ENCODE assay signal across 8 cellular contexts in the genomic region with DNA sequence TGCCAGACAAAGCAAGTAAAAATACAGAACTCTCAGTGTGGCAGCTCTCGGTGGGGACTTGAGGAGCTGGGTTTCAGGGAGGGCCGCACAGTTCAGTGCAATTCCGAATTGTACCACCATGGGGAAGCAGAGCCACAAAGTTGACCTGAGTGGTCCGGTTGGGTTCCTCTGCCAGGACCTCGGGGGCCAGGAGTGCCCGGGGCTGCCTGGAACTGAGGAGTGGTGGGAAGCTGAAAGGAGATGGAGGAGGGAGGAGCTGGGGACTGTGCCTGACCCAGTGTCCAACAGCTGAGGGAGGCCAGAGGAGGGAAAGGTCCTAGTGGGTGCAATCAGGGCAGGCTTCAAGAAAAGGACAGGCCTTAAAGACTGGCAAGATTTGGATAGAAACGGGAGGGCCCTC. TPM values are rescaled to one million over a fixed set of nuclear protein-coding genes. Genes with fewer than 3 reads are reported as not detected.
DNase-seq lines count a peak whose midpoint lies in the region; ATAC-seq and TF ChIP-seq lines count a peak whose summit lies in the region.

No MANE protein-coding gene starts in this region.

- peak; percentile 69 for TF ChIP-seq CTCF in GM12874 (IDR thresholded peaks at IDR 0.05; ENCODE audit: insufficient read depth, low read depth, low read length)
- TF ChIP-seq CTCF in right atrium auricular region (IDR thresholded peaks at IDR 0.05): peak; percentile 71 to 84

- TF ChIP-seq EP300 in Ishikawa (IDR thresholded peaks at IDR 0.05; ENCODE audit: borderline replicate concordance): no peak

- no peak overlapping the region for H3K4me3 ChIP-seq in right atrium auricular region

- H3K27me3 ChIP-seq in right atrium auricular region: no peaks in the 10 kb centered on the region

- no peak overlapping the region for H3K27ac ChIP-seq in right atrium auricular region

- peaks cover 0 to 6% of the 10 kb centered on the region in 2 donors for H3K9me3 ChIP-seq in right atrium auricular region

- DNase-seq in A172 (ENCODE audit: low spot score) (peak; percentile 69), OCI-M1 (lab: John Stamatoyannopoulos, UW) (peak; percentile 78), amniotic stem cell (lab: John Stamatoyannopoulos, UW) (peak; percentile 2), right atrium auricular region (ENCODE audit: low spot score) (peak; percentile 71), pulmonary artery endothelial cell (ENCODE audit: low read depth, low spot score) (peak; percentile 8)

- no peaks in the 10 kb centered on the region for H3K4me1 ChIP-seq in right atrium auricular region

- peak; percentile 96 for TF ChIP-seq RAD21 in Ishikawa (IDR thresholded peaks at IDR 0.05; ENCODE audit: low read depth)

- no peaks in the 10 kb centered on the region for H3K36me3 ChIP-seq in right atrium auricular region

- no peak for ATAC-seq in GM18909 (IDR thresholded peaks at IDR 0.05; ENCODE audit: poor library complexity, unreplicated experiment)

TF ChIP-seq in Ishikawa, 13 proteins besides CTCF, POLR2A, EP300 and RAD21:
- TF ChIP-seq YY1 (IDR thresholded peaks at IDR 0.05; ENCODE audit: low read depth) (no peak), EGR1 (IDR thresholded peaks at IDR 0.05) (no peak)

RNA-seq across cellular contexts. Expression of a gene that starts 32.2 kb away (rescaled TPM):
- not detected in 2 replicates for total RNA-seq in A172 (2014; rRNA removed; shearing (Covaris generic))
- under 1 TPM in 1 of 2 donors, not detected in 1; 0.55 TPM for total RNA-seq in right atrium auricular region
- not detected in 2 replicates for total RNA-seq in pulmonary artery endothelial cell

RNA-seq across cellular contexts. Expression of a gene that starts 48.8 kb away (rescaled TPM):
- 9.0 and 14.7 TPM in 2 replicates for total RNA-seq in A172 (2014; rRNA removed; shearing (Covaris generic))
- total RNA-seq in right atrium auricular region: 10 to 100 TPM; 20.0 to 21.7 TPM
- 12.1 and 12.4 TPM in 2 replicates for total RNA-seq in pulmonary artery endothelial cell

Comparison
In these comparisons a context has a peak if more than half of its experiments do, and no peak if none do; other contexts are left out.
1. DNase-seq: peak in every context shown above with its lines; median percentile 78 in OCI-M1; 71 in right atrium auricular region; 69 in A172; 8 in pulmonary artery endothelial cell; 2 in amniotic stem cell.